Comparison of ENCODE assay signal across 24 cellular contexts in genomic region chr22:35981900-35982299, GRCh38. TPM values are rescaled to one million over a fixed set of nuclear protein-coding genes. Genes with fewer than 3 reads are reported as not detected.
DNase-seq lines count a peak whose midpoint lies in the region; FAIRE-seq and TF ChIP-seq lines count a peak whose summit lies in the region.
"Had no signal": no experiment of that assay in that cellular context is flagged by ENCODE, and none has a peak within 500 bp of the region (broad histone marks: within the 10 kb centered on the region; RNA-seq: fewer than 3 reads in every experiment).

No MANE protein-coding gene starts in this region.

- DNase-seq in NCI-H2081 (lab: John Stamatoyannopoulos, UW) (peak; percentile 26 to 60), astrocyte (ENCODE audit: low read depth) (no peak), neural crest cell (ENCODE audit: low read depth, low spot score) (no peak), type B pancreatic cell (ENCODE audit: extremely low spot score, unreplicated experiment) (no peak), inferior parietal cortex (ENCODE audit: extremely low spot score) (no peak), endodermal cell (no peak)
- no peak for DNase-seq in stimulated activated CD4-positive, alpha-beta T cell treated with anti-CD3 and anti-CD28 coated beads, Interleukin-15, amount 100 ng/mL, for 24 hours
- DNase-seq: AML-193; CD4-positive, alpha-beta T cell; H7; Karpas-422; NCI-H1105; NCI-H1694; NCI-H2171; NCI-H446 treated with DMSO at 0.1 percent for 48 hours; NCI-H526 treated with DMSO at 0.1 percent for 48 hours; Right ventricle myocardium superior; RPMI8226 had no signal

- peaks cover 86% of the 10 kb centered on the region for H3K79me2 ChIP-seq in astrocyte (ENCODE audit: insufficient read depth, low read length)

- no peak overlapping the region for H3K4me3 Mint-ChIP-seq in astrocyte (ENCODE audit: unreplicated experiment)
- H3K4me3 Mint-ChIP-seq in neural crest cell = no peak overlapping the region
- H3K4me3 Mint-ChIP-seq in type B pancreatic cell = no peak overlapping the region
- H3K4me3 Mint-ChIP-seq in endodermal cell = no peak overlapping the region
- H3K4me3 Mint-ChIP-seq: CD4-positive, alpha-beta T cell had no signal

- H3K9me3 Mint-ChIP-seq in astrocyte (ENCODE audit: unreplicated experiment) (peaks cover 2% of the 10 kb centered on the region), neural crest cell (no peaks in the 10 kb centered on the region), type B pancreatic cell (no peaks in the 10 kb centered on the region), endodermal cell (no peaks in the 10 kb centered on the region)
- H3K9me3 Mint-ChIP-seq: CD4-positive, alpha-beta T cell had no signal

- no peak overlapping the region for H3K9ac ChIP-seq in astrocyte (ENCODE audit: low read length)
- no peak overlapping the region for H3K9ac ChIP-seq in endodermal cell (ENCODE audit: extremely low read depth, low read length, poor library complexity, severe bottlenecking)
- H3K9ac ChIP-seq: BLaER1 treated with 17β-estradiol and CSF1 and Interleukin-3, amounts not matched to agents 10 nM and 100 nM had no signal

- H3K4me2 ChIP-seq in astrocyte (ENCODE audit: low read length) = no peak overlapping the region
- H3K4me2 ChIP-seq: A549 had no signal

- H3K36me3 ChIP-seq in astrocyte (ENCODE audit: insufficient read depth, low read length) (no peaks in the 10 kb centered on the region), endodermal cell (ENCODE audit: control insufficient read depth, insufficient read depth, low read length) (no peaks in the 10 kb centered on the region)
- H3K36me3 ChIP-seq: BLaER1 treated with 17β-estradiol and CSF1 and Interleukin-3, amounts not matched to agents 10 nM and 100 nM had no signal

- FAIRE-seq in astrocyte (lab: Jason Lieb, UNC) = peak; percentile 39
- FAIRE-seq: A549, D721Med, GM19239, HepG2 had no signal

- H3K36me3 Mint-ChIP-seq in astrocyte (ENCODE audit: low read depth, unreplicated experiment) = peaks cover 5% of the 10 kb centered on the region
- H3K36me3 Mint-ChIP-seq in neural crest cell (ENCODE audit: low read depth) = no peaks in the 10 kb centered on the region
- peaks cover 42% of the 10 kb centered on the region for H3K36me3 Mint-ChIP-seq in type B pancreatic cell
- H3K36me3 Mint-ChIP-seq in endodermal cell (ENCODE audit: low read depth) = peaks cover 11% of the 10 kb centered on the region

- H3K27ac Mint-ChIP-seq in astrocyte (ENCODE audit: unreplicated experiment) = no peak overlapping the region
- peak overlapping the region; percentile 21 for H3K27ac Mint-ChIP-seq in neural crest cell (ENCODE audit: unreplicated experiment)
- H3K27ac Mint-ChIP-seq in type B pancreatic cell = peak overlapping the region; percentile 35
- no peak overlapping the region for H3K27ac Mint-ChIP-seq in endodermal cell
- H3K27ac Mint-ChIP-seq: CD4-positive, alpha-beta T cell had no signal

- H3K27ac ChIP-seq in astrocyte (ENCODE audit: low read depth, low read length) = no peak overlapping the region
- H3K27ac ChIP-seq in endodermal cell (ENCODE audit: low read depth, low read length) = no peak overlapping the region
- H3K27ac ChIP-seq: A549; BLaER1 treated with 17β-estradiol and CSF1 and Interleukin-3, amounts not matched to agents 10 nM and 100 nM; SJSA1 had no signal

- no peak overlapping the region for H2AFZ ChIP-seq in astrocyte (ENCODE audit: low read depth, low read length)

- H3K4me1 Mint-ChIP-seq in astrocyte (ENCODE audit: low read depth, unreplicated experiment) (peaks cover 32% of the 10 kb centered on the region), neural crest cell (peaks cover 51% of the 10 kb centered on the region), type B pancreatic cell (ENCODE audit: unreplicated experiment) (peaks cover 80% of the 10 kb centered on the region), endodermal cell (peaks cover 27% of the 10 kb centered on the region)

- H3K4me1 ChIP-seq in astrocyte (ENCODE audit: insufficient read depth, low read length) = peaks cover 6% of the 10 kb centered on the region
- H3K4me1 ChIP-seq in endodermal cell (ENCODE audit: control insufficient read depth, insufficient read depth, low read length) = peaks cover 7% of the 10 kb centered on the region
- H3K4me1 ChIP-seq: A549 had no signal

- H3K27me3 ChIP-seq in astrocyte (ENCODE audit: insufficient read depth, low read length) = no peaks in the 10 kb centered on the region
- no peaks in the 10 kb centered on the region for H3K27me3 ChIP-seq in endodermal cell (ENCODE audit: control insufficient read depth, insufficient read depth, low read length, poor library complexity, severe bottlenecking)
- H3K27me3 ChIP-seq: BLaER1 treated with 17β-estradiol and CSF1 and Interleukin-3, amounts not matched to agents 10 nM and 100 nM; SJSA1 had no signal

- peaks cover 41% of the 10 kb centered on the region for H4K20me1 ChIP-seq in astrocyte (ENCODE audit: insufficient read depth, low read length)
- H4K20me1 ChIP-seq: BLaER1 treated with 17β-estradiol and CSF1 and Interleukin-3, amounts not matched to agents 10 nM and 100 nM had no signal

- H3K9me3 ChIP-seq in astrocyte (ENCODE audit: insufficient read depth, low read depth, low read length) = no peaks in the 10 kb centered on the region
- H3K9me3 ChIP-seq in endodermal cell (ENCODE audit: control insufficient read depth, low read length) = no peaks in the 10 kb centered on the region
- H3K9me3 ChIP-seq: A549; BLaER1 treated with 17β-estradiol and CSF1 and Interleukin-3, amounts not matched to agents 10 nM and 100 nM; SJSA1 had no signal

- H3K4me3 ChIP-seq in astrocyte (ENCODE audit: insufficient read depth, low read depth, low read length) = no peak overlapping the region
- no peak overlapping the region for H3K4me3 ChIP-seq in endodermal cell (ENCODE audit: low read length)
- H3K4me3 ChIP-seq: A549; BLaER1 treated with 17β-estradiol and CSF1 and Interleukin-3, amounts not matched to agents 10 nM and 100 nM; SJSA1 had no signal

- H3K27me3 Mint-ChIP-seq in astrocyte (ENCODE audit: low read depth, unreplicated experiment) = no peaks in the 10 kb centered on the region
- H3K27me3 Mint-ChIP-seq in neural crest cell (ENCODE audit: low read depth) = no peaks in the 10 kb centered on the region
- no peaks in the 10 kb centered on the region for H3K27me3 Mint-ChIP-seq in type B pancreatic cell
- no peaks in the 10 kb centered on the region for H3K27me3 Mint-ChIP-seq in endodermal cell (ENCODE audit: insufficient read depth)

- WGBS in endodermal cell (ENCODE audit: insufficient coverage in 1 of 2, insufficient read length in 1 of 2), 2 experiments = 87 to 88% methylated on average over 1 of the region's 1 CpG

- TF ChIP-seq CTCF in astrocyte (IDR thresholded peaks at IDR 0.05; ENCODE audit: insufficient read depth, low read depth, low read length) (no peak), neural crest cell (conservative IDR thresholded peaks at IDR 0.05) (no peak), type B pancreatic cell (conservative IDR thresholded peaks at IDR 0.05) (no peak), endodermal cell (conservative IDR thresholded peaks at IDR 0.05) (no peak)

RNA-seq across cellular contexts. Expression of gene RBFOX2, which starts 46.7 kb away (rescaled TPM):
- total RNA-seq in astrocyte (169 and 177 TPM in 2 replicates), neural crest cell (126 and 136 TPM in 2 replicates), type B pancreatic cell (ENCODE audit: low replicate concordance) (94.1 and 164 TPM in 2 replicates), endodermal cell (100 to 1,000 TPM; 104 to 120 TPM)
- 137 TPM for polyA plus RNA-seq in endodermal cell (2013, experiment 1 of 2)
- polyA plus RNA-seq in endodermal cell (2013, experiment 2 of 2) = 135 TPM

Comparison
In these comparisons a context has a peak if more than half of its experiments do, and no peak if none do; other contexts are left out.
1. DNase-seq: peak in NCI-H2081 (2 of 2); none in astrocyte (single experiment), neural crest cell (single experiment), type B pancreatic cell (single experiment), inferior parietal cortex (single experiment), endodermal cell (single experiment) and stimulated activated CD4-positive, alpha-beta T cell treated with anti-CD3 and anti-CD28 coated beads, Interleukin-15, amount 100 ng/mL, for 24 hours (single experiment).
2. H3K27ac Mint-ChIP-seq: peak in neural crest cell (single experiment) and type B pancreatic cell (single experiment); none in astrocyte (single experiment) and endodermal cell (single experiment).